ENCODE assay signal across 8 cellular contexts in genomic region chr10:60032723-60033122, GRCh38.
DNase-seq lines count a peak whose midpoint lies in the region; ATAC-seq and TF ChIP-seq lines count a peak whose summit lies in the region.

No MANE protein-coding gene starts in this region.

- no peak overlapping the region for H3K27ac ChIP-seq in 22Rv1
- peak overlapping the region in 2 of 4 donors; percentile 3 to 32 for H3K27ac ChIP-seq in gastroesophageal sphincter

- 35 to 43% methylated on average over 1 of the region's 1 CpG for WGBS in gastroesophageal sphincter (ENCODE audit: low coverage in 1 of 2), 2 donors

- ATAC-seq in HG02885 (IDR thresholded peaks at IDR 0.05; ENCODE audit: poor library complexity, unreplicated experiment) (peak; percentile 58), gastroesophageal sphincter (peak; percentile 77)

- TF ChIP-seq EP300 in gastroesophageal sphincter (IDR thresholded peaks at IDR 0.05) = no peak

- no peak for TF ChIP-seq POLR2A in gastroesophageal sphincter (IDR thresholded peaks at IDR 0.05)

- TF ChIP-seq CTCF in 22Rv1 (IDR thresholded peaks at IDR 0.05) = peak; percentile 80
- TF ChIP-seq CTCF in GM12864 (IDR thresholded peaks at IDR 0.05; ENCODE audit: low read depth, low read length, missing control alignments) = peak; percentile 66
- peak; percentile 11 to 47 (median 31) for TF ChIP-seq CTCF in gastroesophageal sphincter (IDR thresholded peaks at IDR 0.05)

- no peaks in the 10 kb centered on the region for H3K9me3 ChIP-seq in gastroesophageal sphincter

- no peaks in the 10 kb centered on the region for H3K27me3 ChIP-seq in gastroesophageal sphincter

- H3K36me3 ChIP-seq in gastroesophageal sphincter = no peaks in the 10 kb centered on the region

- H3K4me1 ChIP-seq in gastroesophageal sphincter = peaks cover 0 to 33% (median 10%) of the 10 kb centered on the region in 3 donors

- DNase-seq in GM12864 (ENCODE audit: low read depth) (peak; percentile 31), NCI-H345 treated with DMSO at 0.1 percent for 48 hours (lab: John Stamatoyannopoulos, UW; ENCODE audit: unreplicated experiment) (peak; percentile 38), putamen (ENCODE audit: low spot score) (peak; percentile 66), islet precursor cell (no peak)
- peak; percentile 5 for DNase-seq in activated CD8-positive, alpha-beta memory T cell treated with anti-CD3 and anti-CD28 coated beads, Interleukin-2, amount 50 U/mL, for 24 hours (ENCODE audit: extremely low read depth)

- H3K4me3 ChIP-seq in GM12864 (ENCODE audit: low read depth, low read length) (no peak overlapping the region), gastroesophageal sphincter (no peak overlapping the region)
